1 cellular context compared by ENCODE assay signal in genomic region chr10:119206603-119207366, GRCh38.
A peak's percentile ranks its signal among the peaks of the same experiment; 100 is the strongest.
TF ChIP-seq lines count a peak whose summit lies in the region.

No MANE protein-coding gene starts in this region.

TF ChIP-seq in HepG2, 621 proteins besides CTCF, POLR2A, EP300 and RAD21 (continued from another document and continues in another):
- TF ChIP-seq SRY (CRISPR knock-in tag; IDR thresholded peaks at IDR 0.05) (no peak; the same call in 1 of the 2 replicates), FOXM1 (CRISPR knock-in tag; IDR thresholded peaks at IDR 0.05) (no peak), RORA (CRISPR knock-in tag; IDR thresholded peaks at IDR 0.05) (no peak), ZNF510 (CRISPR knock-in tag; IDR thresholded peaks at IDR 0.05; ENCODE audit: low read depth) (no peak; the same call in 1 of the 2 replicates), ZBTB21 (CRISPR knock-in tag; IDR thresholded peaks at IDR 0.05) (no peak), STAG1 (CRISPR knock-in tag; IDR thresholded peaks at IDR 0.05) (peak; percentile 75), ZFAT (CRISPR knock-in tag; conservative IDR thresholded peaks at IDR 0.05) (0 out of 2 replicates have a peak, but pooled peaks have one; percentile 52), NRL (CRISPR knock-in tag; IDR thresholded peaks at IDR 0.05; ENCODE audit: borderline replicate concordance) (no peak), NFIB (CRISPR knock-in tag; IDR thresholded peaks at IDR 0.05; ENCODE audit: borderline replicate concordance) (no peak), ZNF33A (CRISPR knock-in tag; IDR thresholded peaks at IDR 0.05; ENCODE audit: borderline replicate concordance) (no peak), MTF2 (CRISPR knock-in tag; IDR thresholded peaks at IDR 0.05; ENCODE audit: borderline replicate concordance) (no peak), GLMP (CRISPR knock-in tag; IDR thresholded peaks at IDR 0.05; ENCODE audit: borderline replicate concordance) (no peak), MED8 (CRISPR knock-in tag; IDR thresholded peaks at IDR 0.05; ENCODE audit: insufficient replicate concordance) (no peak), ZNF276 (CRISPR knock-in tag; IDR thresholded peaks at IDR 0.05; ENCODE audit: low read depth) (no peak), ZNF121 (CRISPR knock-in tag; IDR thresholded peaks at IDR 0.05) (peak; percentile 36; the same call in 1 of the 2 replicates), PRPF4 (IDR thresholded peaks at IDR 0.05; ENCODE audit: low read depth, low read length, poor library complexity, severe bottlenecking) (no peak), ZNF687 (CRISPR knock-in tag; IDR thresholded peaks at IDR 0.05) (peak; percentile 69), GATAD1 (CRISPR knock-in tag; IDR thresholded peaks at IDR 0.05) (no peak), ZNF75D (CRISPR knock-in tag; IDR thresholded peaks at IDR 0.05; ENCODE audit: borderline replicate concordance) (no peak), RERE (CRISPR knock-in tag; IDR thresholded peaks at IDR 0.05; ENCODE audit: low read depth) (no peak), DMAP1 (CRISPR knock-in tag; IDR thresholded peaks at IDR 0.05) (no peak; the same call in 1 of the 2 replicates), U2AF1 (optimal IDR thresholded peaks at IDR 0.05; ENCODE audit: low read depth, low read length) (peak; percentile 61)
- TF ChIP-seq, protein P1, sequence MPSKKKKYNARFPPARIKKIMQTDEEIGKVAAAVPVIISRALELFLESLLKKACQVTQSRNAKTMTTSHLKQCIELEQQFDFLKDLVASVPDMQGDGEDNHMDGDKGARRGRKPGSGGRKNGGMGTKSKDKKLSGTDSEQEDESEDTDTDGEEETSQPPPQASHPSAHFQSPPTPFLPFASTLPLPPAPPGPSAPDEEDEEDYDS (CRISPR knock-in tag; IDR thresholded peaks at IDR 0.05) = no peak
- TF ChIP-seq, protein P2, sequence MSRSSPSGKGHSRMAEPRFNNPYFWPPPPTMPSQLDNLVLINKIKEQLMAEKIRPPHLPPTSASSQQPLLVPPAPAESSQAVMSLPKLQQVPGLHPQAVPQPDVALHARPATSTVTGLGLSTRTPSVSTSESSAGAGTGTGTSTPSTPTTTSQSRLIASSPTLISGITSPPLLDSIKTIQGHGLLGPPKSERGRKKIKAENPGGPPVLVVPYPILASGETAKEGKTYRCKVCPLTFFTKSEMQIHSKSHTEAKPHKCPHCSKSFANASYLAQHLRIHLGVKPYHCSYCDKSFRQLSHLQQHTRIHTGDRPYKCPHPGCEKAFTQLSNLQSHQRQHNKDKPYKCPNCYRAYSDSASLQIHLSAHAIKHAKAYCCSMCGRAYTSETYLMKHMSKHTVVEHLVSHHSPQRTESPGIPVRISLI (CRISPR knock-in tag; IDR thresholded peaks at IDR 0.05; ENCODE audit: borderline replicate concordance) = peak; percentile 15; the same call in 1 of the 2 replicates
- TF ChIP-seq, protein P3, sequence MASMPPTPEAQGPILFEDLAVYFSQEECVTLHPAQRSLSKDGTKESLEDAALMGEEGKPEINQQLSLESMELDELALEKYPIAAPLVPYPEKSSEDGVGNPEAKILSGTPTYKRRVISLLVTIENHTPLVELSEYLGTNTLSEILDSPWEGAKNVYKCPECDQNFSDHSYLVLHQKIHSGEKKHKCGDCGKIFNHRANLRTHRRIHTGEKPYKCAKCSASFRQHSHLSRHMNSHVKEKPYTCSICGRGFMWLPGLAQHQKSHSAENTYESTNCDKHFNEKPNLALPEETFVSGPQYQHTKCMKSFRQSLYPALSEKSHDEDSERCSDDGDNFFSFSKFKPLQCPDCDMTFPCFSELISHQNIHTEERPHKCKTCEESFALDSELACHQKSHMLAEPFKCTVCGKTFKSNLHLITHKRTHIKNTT (CRISPR knock-in tag; IDR thresholded peaks at IDR 0.05) = no peak
- TF ChIP-seq, protein P4, sequence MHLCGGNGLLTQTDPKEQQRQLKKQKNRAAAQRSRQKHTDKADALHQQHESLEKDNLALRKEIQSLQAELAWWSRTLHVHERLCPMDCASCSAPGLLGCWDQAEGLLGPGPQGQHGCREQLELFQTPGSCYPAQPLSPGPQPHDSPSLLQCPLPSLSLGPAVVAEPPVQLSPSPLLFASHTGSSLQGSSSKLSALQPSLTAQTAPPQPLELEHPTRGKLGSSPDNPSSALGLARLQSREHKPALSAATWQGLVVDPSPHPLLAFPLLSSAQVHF (CRISPR knock-in tag; IDR thresholded peaks at IDR 0.05) = no peak
- TF ChIP-seq, protein P5, sequence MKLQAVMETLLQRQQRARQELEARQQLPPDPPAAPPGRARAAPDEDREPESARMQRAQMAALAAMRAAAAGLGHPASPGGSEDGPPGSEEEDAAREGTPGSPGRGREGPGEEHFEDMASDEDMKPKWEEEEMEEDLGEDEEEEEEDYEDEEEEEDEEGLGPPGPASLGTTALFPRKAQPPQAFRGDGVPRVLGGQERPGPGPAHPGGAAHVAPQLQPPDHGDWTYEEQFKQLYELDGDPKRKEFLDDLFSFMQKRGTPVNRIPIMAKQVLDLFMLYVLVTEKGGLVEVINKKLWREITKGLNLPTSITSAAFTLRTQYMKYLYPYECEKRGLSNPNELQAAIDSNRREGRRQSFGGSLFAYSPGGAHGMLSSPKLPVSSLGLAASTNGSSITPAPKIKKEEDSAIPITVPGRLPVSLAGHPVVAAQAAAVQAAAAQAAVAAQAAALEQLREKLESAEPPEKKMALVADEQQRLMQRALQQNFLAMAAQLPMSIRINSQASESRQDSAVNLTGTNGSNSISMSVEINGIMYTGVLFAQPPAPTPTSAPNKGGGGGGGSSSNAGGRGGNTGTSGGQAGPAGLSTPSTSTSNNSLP (IDR thresholded peaks at IDR 0.05; ENCODE audit: low read depth, low read length) = no peak
- TF ChIP-seq, protein P6, sequence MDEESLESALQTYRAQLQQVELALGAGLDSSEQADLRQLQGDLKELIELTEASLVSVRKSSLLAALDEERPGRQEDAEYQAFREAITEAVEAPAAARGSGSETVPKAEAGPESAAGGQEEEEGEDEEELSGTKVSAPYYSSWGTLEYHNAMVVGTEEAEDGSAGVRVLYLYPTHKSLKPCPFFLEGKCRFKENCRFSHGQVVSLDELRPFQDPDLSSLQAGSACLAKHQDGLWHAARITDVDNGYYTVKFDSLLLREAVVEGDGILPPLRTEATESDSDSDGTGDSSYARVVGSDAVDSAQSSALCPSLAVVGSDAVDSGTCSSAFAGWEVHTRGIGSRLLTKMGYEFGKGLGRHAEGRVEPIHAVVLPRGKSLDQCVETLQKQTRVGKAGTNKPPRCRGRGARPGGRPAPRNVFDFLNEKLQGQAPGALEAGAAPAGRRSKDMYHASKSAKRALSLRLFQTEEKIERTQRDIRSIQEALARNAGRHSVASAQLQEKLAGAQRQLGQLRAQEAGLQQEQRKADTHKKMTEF (CRISPR knock-in tag; IDR thresholded peaks at IDR 0.05) = no peak; the same call in 1 of the 2 replicates
- TF ChIP-seq, protein P7, sequence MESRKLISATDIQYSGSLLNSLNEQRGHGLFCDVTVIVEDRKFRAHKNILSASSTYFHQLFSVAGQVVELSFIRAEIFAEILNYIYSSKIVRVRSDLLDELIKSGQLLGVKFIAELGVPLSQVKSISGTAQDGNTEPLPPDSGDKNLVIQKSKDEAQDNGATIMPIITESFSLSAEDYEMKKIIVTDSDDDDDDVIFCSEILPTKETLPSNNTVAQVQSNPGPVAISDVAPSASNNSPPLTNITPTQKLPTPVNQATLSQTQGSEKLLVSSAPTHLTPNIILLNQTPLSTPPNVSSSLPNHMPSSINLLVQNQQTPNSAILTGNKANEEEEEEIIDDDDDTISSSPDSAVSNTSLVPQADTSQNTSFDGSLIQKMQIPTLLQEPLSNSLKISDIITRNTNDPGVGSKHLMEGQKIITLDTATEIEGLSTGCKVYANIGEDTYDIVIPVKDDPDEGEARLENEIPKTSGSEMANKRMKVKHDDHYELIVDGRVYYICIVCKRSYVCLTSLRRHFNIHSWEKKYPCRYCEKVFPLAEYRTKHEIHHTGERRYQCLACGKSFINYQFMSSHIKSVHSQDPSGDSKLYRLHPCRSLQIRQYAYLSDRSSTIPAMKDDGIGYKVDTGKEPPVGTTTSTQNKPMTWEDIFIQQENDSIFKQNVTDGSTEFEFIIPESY (CRISPR knock-in tag; IDR thresholded peaks at IDR 0.05) = no peak
- TF ChIP-seq, protein P8, sequence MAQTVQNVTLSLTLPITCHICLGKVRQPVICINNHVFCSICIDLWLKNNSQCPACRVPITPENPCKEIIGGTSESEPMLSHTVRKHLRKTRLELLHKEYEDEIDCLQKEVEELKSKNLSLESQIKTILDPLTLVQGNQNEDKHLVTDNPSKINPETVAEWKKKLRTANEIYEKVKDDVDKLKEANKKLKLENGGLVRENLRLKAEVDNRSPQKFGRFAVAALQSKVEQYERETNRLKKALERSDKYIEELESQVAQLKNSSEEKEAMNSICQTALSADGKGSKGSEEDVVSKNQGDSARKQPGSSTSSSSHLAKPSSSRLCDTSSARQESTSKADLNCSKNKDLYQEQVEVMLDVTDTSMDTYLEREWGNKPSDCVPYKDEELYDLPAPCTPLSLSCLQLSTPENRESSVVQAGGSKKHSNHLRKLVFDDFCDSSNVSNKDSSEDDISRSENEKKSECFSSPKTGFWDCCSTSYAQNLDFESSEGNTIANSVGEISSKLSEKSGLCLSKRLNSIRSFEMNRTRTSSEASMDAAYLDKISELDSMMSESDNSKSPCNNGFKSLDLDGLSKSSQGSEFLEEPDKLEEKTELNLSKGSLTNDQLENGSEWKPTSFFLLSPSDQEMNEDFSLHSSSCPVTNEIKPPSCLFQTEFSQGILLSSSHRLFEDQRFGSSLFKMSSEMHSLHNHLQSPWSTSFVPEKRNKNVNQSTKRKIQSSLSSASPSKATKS (CRISPR knock-in tag; IDR thresholded peaks at IDR 0.05) = no peak
